ENCODE assay signal across 1 cellular context in the genomic region with DNA sequence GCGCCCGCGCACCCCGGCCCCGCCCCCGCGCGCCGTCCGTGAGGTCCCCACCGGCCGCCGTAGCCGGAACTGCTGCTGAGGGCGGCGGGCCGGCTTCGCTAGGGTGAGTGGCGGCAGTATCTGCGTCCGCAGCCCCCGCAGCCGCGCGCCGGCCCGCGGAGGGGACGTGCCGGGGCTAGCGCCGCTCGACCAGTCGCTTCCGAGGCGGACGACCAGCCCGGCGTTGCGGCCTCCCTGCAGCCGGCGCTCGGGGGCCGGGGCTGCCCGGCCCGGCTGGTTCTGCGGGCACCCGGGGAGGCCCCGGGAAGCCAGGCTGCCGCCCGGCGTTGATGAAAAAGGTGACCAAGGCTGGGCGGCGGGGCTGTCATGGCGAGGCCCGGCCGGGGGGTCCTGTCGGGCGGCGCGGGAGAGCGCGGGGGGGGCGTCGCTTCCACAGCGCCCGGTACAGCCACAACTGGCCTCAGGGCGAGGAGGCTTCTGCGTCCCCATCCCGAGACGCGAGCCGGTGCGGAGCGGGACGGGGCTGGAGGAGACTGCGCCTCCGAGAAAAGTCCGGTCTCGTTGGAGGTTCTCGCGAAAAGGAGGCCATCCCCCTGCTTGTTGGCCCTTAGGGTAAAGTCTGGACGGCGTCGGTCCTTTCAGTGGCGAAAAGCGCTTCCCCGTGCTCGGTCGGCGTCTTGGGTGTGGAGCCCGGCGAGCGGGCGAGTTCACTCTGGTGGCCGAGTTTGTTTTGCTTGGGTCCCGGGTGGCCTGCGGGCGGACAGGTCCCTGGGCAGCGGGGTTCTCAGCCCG.
TF ChIP-seq lines count a peak whose summit lies in the region.

Gene CRAMP1, plus strand, starts transcription at position 41 of the 792 bp plus-strand sequence. CDS start 2,280 bp downstream, outside the sequence.

TF ChIP-seq in GM12878, 131 proteins besides CTCF, POLR2A, EP300 and RAD21 (continued from another document and continues in another):
- TF ChIP-seq BCLAF1 (IDR thresholded peaks at IDR 0.05), result no peak
- TF ChIP-seq USF1 (IDR thresholded peaks at IDR 0.05; ENCODE audit: borderline replicate concordance, extremely low read length, insufficient read depth, low read depth, low read length), result no peak
- TF ChIP-seq BACH1 (IDR thresholded peaks at IDR 0.05; ENCODE audit: borderline replicate concordance), result 0 out of 2 replicates have a peak, but pooled peaks have one; percentile 42
- TF ChIP-seq RB1 (IDR thresholded peaks at IDR 0.05; ENCODE audit: borderline replicate concordance), result peak; percentile 56; the same call in 1 of the 2 replicates
- TF ChIP-seq MTA2 (IDR thresholded peaks at IDR 0.05; ENCODE audit: low read depth), result no peak
- TF ChIP-seq, protein P1, sequence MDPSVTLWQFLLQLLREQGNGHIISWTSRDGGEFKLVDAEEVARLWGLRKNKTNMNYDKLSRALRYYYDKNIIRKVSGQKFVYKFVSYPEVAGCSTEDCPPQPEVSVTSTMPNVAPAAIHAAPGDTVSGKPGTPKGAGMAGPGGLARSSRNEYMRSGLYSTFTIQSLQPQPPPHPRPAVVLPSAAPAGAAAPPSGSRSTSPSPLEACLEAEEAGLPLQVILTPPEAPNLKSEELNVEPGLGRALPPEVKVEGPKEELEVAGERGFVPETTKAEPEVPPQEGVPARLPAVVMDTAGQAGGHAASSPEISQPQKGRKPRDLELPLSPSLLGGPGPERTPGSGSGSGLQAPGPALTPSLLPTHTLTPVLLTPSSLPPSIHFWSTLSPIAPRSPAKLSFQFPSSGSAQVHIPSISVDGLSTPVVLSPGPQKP (IDR thresholded peaks at IDR 0.05; ENCODE audit: low read depth, low read length), result 0 out of 2 replicates have a peak, but pooled peaks have one; percentile 71
- no peak for TF ChIP-seq STAT1 (conservative IDR thresholded peaks at IDR 0.05)
- TF ChIP-seq YBX1 (IDR thresholded peaks at IDR 0.05), result no peak
- TF ChIP-seq DPF2 (IDR thresholded peaks at IDR 0.05), result peak; percentile 72
- TF ChIP-seq, protein P2, sequence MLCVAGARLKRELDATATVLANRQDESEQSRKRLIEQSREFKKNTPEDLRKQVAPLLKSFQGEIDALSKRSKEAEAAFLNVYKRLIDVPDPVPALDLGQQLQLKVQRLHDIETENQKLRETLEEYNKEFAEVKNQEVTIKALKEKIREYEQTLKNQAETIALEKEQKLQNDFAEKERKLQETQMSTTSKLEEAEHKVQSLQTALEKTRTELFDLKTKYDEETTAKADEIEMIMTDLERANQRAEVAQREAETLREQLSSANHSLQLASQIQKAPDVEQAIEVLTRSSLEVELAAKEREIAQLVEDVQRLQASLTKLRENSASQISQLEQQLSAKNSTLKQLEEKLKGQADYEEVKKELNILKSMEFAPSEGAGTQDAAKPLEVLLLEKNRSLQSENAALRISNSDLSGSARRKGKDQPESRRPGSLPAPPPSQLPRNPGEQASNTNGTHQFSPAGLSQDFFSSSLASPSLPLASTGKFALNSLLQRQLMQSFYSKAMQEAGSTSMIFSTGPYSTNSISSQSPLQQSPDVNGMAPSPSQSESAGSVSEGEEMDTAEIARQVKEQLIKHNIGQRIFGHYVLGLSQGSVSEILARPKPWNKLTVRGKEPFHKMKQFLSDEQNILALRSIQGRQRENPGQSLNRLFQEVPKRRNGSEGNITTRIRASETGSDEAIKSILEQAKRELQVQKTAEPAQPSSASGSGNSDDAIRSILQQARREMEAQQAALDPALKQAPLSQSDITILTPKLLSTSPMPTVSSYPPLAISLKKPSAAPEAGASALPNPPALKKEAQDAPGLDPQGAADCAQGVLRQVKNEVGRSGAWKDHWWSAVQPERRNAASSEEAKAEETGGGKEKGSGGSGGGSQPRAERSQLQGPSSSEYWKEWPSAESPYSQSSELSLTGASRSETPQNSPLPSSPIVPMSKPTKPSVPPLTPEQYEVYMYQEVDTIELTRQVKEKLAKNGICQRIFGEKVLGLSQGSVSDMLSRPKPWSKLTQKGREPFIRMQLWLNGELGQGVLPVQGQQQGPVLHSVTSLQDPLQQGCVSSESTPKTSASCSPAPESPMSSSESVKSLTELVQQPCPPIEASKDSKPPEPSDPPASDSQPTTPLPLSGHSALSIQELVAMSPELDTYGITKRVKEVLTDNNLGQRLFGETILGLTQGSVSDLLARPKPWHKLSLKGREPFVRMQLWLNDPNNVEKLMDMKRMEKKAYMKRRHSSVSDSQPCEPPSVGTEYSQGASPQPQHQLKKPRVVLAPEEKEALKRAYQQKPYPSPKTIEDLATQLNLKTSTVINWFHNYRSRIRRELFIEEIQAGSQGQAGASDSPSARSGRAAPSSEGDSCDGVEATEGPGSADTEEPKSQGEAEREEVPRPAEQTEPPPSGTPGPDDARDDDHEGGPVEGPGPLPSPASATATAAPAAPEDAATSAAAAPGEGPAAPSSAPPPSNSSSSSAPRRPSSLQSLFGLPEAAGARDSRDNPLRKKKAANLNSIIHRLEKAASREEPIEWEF (IDR thresholded peaks at IDR 0.05; ENCODE audit: insufficient replicate concordance, low read depth, low read length), result no peak
- TF ChIP-seq POLR2AphosphoS5 (IDR thresholded peaks at IDR 0.05; ENCODE audit: low read length), result 0 out of 2 replicates have a peak, but pooled peaks have one; percentile 30
- TF ChIP-seq PBX3 (IDR thresholded peaks at IDR 0.05; ENCODE audit: insufficient replicate concordance, low read depth, low read length), result peak; percentile 47
- TF ChIP-seq E4F1 (IDR thresholded peaks at IDR 0.05; ENCODE audit: borderline replicate concordance, partially characterized antibody), result no peak
- no peak for TF ChIP-seq KAT2A (conservative IDR thresholded peaks at IDR 0.05; ENCODE audit: control insufficient read depth, low read depth, low read length)
- no peak for TF ChIP-seq MYB (IDR thresholded peaks at IDR 0.05; ENCODE audit: borderline replicate concordance, low read depth, low read length)
- no peak for TF ChIP-seq SKIL (IDR thresholded peaks at IDR 0.05; ENCODE audit: low read depth, poor library complexity, severe bottlenecking)
- peak; percentile 83; the same call in 1 of the 2 replicates for TF ChIP-seq LARP7 (IDR thresholded peaks at IDR 0.05)
- TF ChIP-seq, protein P3, sequence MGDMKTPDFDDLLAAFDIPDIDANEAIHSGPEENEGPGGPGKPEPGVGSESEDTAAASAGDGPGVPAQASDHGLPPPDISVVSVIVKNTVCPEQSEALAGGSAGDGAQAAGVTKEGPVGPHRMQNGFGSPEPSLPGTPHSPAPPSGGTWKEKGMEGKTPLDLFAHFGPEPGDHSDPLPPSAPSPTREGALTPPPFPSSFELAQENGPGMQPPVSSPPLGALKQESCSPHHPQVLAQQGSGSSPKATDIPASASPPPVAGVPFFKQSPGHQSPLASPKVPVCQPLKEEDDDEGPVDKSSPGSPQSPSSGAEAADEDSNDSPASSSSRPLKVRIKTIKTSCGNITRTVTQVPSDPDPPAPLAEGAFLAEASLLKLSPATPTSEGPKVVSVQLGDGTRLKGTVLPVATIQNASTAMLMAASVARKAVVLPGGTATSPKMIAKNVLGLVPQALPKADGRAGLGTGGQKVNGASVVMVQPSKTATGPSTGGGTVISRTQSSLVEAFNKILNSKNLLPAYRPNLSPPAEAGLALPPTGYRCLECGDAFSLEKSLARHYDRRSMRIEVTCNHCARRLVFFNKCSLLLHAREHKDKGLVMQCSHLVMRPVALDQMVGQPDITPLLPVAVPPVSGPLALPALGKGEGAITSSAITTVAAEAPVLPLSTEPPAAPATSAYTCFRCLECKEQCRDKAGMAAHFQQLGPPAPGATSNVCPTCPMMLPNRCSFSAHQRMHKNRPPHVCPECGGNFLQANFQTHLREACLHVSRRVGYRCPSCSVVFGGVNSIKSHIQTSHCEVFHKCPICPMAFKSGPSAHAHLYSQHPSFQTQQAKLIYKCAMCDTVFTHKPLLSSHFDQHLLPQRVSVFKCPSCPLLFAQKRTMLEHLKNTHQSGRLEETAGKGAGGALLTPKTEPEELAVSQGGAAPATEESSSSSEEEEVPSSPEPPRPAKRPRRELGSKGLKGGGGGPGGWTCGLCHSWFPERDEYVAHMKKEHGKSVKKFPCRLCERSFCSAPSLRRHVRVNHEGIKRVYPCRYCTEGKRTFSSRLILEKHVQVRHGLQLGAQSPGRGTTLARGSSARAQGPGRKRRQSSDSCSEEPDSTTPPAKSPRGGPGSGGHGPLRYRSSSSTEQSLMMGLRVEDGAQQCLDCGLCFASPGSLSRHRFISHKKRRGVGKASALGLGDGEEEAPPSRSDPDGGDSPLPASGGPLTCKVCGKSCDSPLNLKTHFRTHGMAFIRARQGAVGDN (IDR thresholded peaks at IDR 0.05), result peak; percentile 13; the same call in 1 of the 2 replicates
- TF ChIP-seq ZBED1 (IDR thresholded peaks at IDR 0.05; ENCODE audit: borderline replicate concordance), result no peak
- no peak for TF ChIP-seq PAX8 (IDR thresholded peaks at IDR 0.05)
- TF ChIP-seq NFIC (IDR thresholded peaks at IDR 0.05; ENCODE audit: low read depth, low read length), result no peak
- peak; percentile 64; the same call in 1 of the 2 replicates for TF ChIP-seq GATAD2B (conservative IDR thresholded peaks at IDR 0.05; ENCODE audit: low read depth)
- no peak for TF ChIP-seq PML (IDR thresholded peaks at IDR 0.05; ENCODE audit: low read length)
- peak; percentile 94 for TF ChIP-seq NKRF (conservative IDR thresholded peaks at IDR 0.05)
- 0 out of 4 replicates have a peak, but pooled peaks of 1 of the 2 experiments have one; percentile 22 for TF ChIP-seq BHLHE40 (IDR thresholded peaks at IDR 0.05; ENCODE audit: borderline replicate concordance in 1 of 2, low read depth in 2 of 2, low read length in 1 of 2)
